Comparison of ENCODE assay signal across 15 cellular contexts in genomic region chr7:40746841-40747556, GRCh38.
"Had no signal": no experiment of that assay in that cellular context is flagged by ENCODE, and none has a peak within 500 bp of the region (broad histone marks: within the 10 kb centered on the region; RNA-seq: fewer than 3 reads in every experiment).

No MANE protein-coding gene starts in this region.

- H3K27me3 ChIP-seq: colonic mucosa, gastrocnemius medialis, left lung, ovary, thyroid gland, vagina had no signal

- H3K9me3 Mint-ChIP-seq: activated naive CD8-positive, alpha-beta T cell treated with anti-CD3 and anti-CD28 coated beads for 36 hours; activated T-cell treated with anti-CD3 and anti-CD28 coated beads, Interleukin-2, amount 50 U/mL, for 24 hours; memory B cell had no signal

- H3K27me3 Mint-ChIP-seq: activated CD8-positive, alpha-beta memory T cell treated with anti-CD3 and anti-CD28 coated beads, Interleukin-2, amount 10 ng/mL, durations not matched to agents 7 days and 5 days; activated naive CD8-positive, alpha-beta T cell treated with anti-CD3 and anti-CD28 coated beads for 36 hours; activated T-cell treated with anti-CD3 and anti-CD28 coated beads, Interleukin-2, amount 50 U/mL, for 24 hours; memory B cell had no signal

- H3K4me1 Mint-ChIP-seq: activated CD8-positive, alpha-beta memory T cell treated with anti-CD3 and anti-CD28 coated beads, Interleukin-2, amount 10 ng/mL, durations not matched to agents 7 days and 5 days; activated naive CD8-positive, alpha-beta T cell treated with anti-CD3 and anti-CD28 coated beads for 36 hours; memory B cell had no signal

- H3K36me3 ChIP-seq: colonic mucosa, gastrocnemius medialis, left lung, ovary, thyroid gland, vagina had no signal

- ATAC-seq: activated CD8-positive, alpha-beta memory T cell treated with anti-CD3 and anti-CD28 coated beads, Interleukin-2, amount 10 ng/mL, durations not matched to agents 7 days and 5 days; gastrocnemius medialis; left lung had no signal

- H3K4me3 Mint-ChIP-seq: activated CD8-positive, alpha-beta memory T cell treated with anti-CD3 and anti-CD28 coated beads, Interleukin-2, amount 10 ng/mL, durations not matched to agents 7 days and 5 days; activated naive CD8-positive, alpha-beta T cell treated with anti-CD3 and anti-CD28 coated beads for 36 hours; activated T-cell treated with anti-CD3 and anti-CD28 coated beads, Interleukin-2, amount 50 U/mL, for 24 hours; memory B cell had no signal

- H3K4me2 ChIP-seq: smooth muscle cell had no signal

- H3K4me3 ChIP-seq: colonic mucosa, gastrocnemius medialis, left lung, ovary, smooth muscle cell, thyroid gland, vagina had no signal

- H3K27ac ChIP-seq: colonic mucosa, gastrocnemius medialis, left lung, ovary, thyroid gland, vagina had no signal

- H3K27ac Mint-ChIP-seq: activated CD8-positive, alpha-beta memory T cell treated with anti-CD3 and anti-CD28 coated beads, Interleukin-2, amount 10 ng/mL, durations not matched to agents 7 days and 5 days; activated naive CD8-positive, alpha-beta T cell treated with anti-CD3 and anti-CD28 coated beads for 36 hours; activated T-cell treated with anti-CD3 and anti-CD28 coated beads, Interleukin-2, amount 50 U/mL, for 24 hours; memory B cell had no signal

- DNase-seq: activated CD4-positive, alpha-beta T cell treated with anti-CD3 and anti-CD28 coated beads for 1 hour; activated CD4-positive, alpha-beta T cell treated with anti-CD3 and anti-CD28 coated beads, Interleukin-2, amount 50 U/mL, for 48 hours; activated CD8-positive, alpha-beta memory T cell treated with anti-CD3 and anti-CD28 coated beads, Interleukin-2, amount 10 ng/mL, durations not matched to agents 7 days and 5 days; activated effector memory CD4-positive, alpha-beta T cell treated with anti-CD3 and anti-CD28 coated beads, Interleukin-2, amount 50 U/mL, for 16 hours; activated naive CD8-positive, alpha-beta T cell treated with anti-CD3 and anti-CD28 coated beads for 36 hours; activated T-cell treated with anti-CD3 and anti-CD28 coated beads, Interleukin-2, amount 50 U/mL, for 24 hours; colonic mucosa; gastrocnemius medialis; left lung; ovary; T-helper 9 cell; thyroid gland had no signal

- H3K9me3 ChIP-seq: colonic mucosa, gastrocnemius medialis, left lung, ovary, thyroid gland, vagina had no signal

- H3K36me3 Mint-ChIP-seq: activated CD8-positive, alpha-beta memory T cell treated with anti-CD3 and anti-CD28 coated beads, Interleukin-2, amount 10 ng/mL, durations not matched to agents 7 days and 5 days; activated naive CD8-positive, alpha-beta T cell treated with anti-CD3 and anti-CD28 coated beads for 36 hours; memory B cell had no signal

- H3K4me1 ChIP-seq: colonic mucosa, gastrocnemius medialis, left lung, thyroid gland, vagina had no signal
